Comparison of ENCODE assay signal across 8 cellular contexts in genomic region chr22:35312198-35313059, GRCh38. TPM values are rescaled to one million over a fixed set of nuclear protein-coding genes. Genes with fewer than 3 reads are reported as not detected.
DNase-seq lines count a peak whose midpoint lies in the region; ATAC-seq and TF ChIP-seq lines count a peak whose summit lies in the region.

No MANE protein-coding gene starts in this region.

- H3K9me3 Mint-ChIP-seq in CD8-positive, alpha-beta memory T cell: no peaks in the 10 kb centered on the region

- H3K4me3 ChIP-seq in breast epithelium (no peak overlapping the region), mucosa of descending colon (no peak overlapping the region)
- H3K4me3 ChIP-seq in CD8-positive, alpha-beta memory T cell (ENCODE audit: low read length): no peak overlapping the region

- no peak for TF ChIP-seq CTCF in breast epithelium (IDR thresholded peaks at IDR 0.05)
- no peak for TF ChIP-seq CTCF in mucosa of descending colon (IDR thresholded peaks at IDR 0.05)

- POLR2A ChIA-PET in CD8-positive, alpha-beta memory T cell (lab: Charles Lee): interaction anchor here (1.6 kb wide), 1 partner anchor 13 kb away, joined by 9 read pairs; the partner anchor contains the start of gene TOM1

- H3K27ac Mint-ChIP-seq in CD8-positive, alpha-beta memory T cell: peak overlapping the region in 4 of 8 donors; percentile 15 to 83 (median 42)

- no peaks in the 10 kb centered on the region for H3K27me3 ChIP-seq in breast epithelium
- no peaks in the 10 kb centered on the region for H3K27me3 ChIP-seq in CD8-positive, alpha-beta memory T cell (ENCODE audit: insufficient read depth, low read length, poor library complexity, severe bottlenecking)

- CTCF ChIA-PET in CD8-positive, alpha-beta memory T cell (lab: Charles Lee): no interaction called here

- peak overlapping the region in 3 of 7 donors; percentile 8 to 46 (median 18) for H3K4me3 Mint-ChIP-seq in CD8-positive, alpha-beta memory T cell

- no peak for TF ChIP-seq POLR2A in breast epithelium (IDR thresholded peaks at IDR 0.05)

- intact Hi-C loops in breast epithelium (cut with DNase I; ENCODE audit: low total_unique reads): no loop called here
- intact Hi-C loops in mucosa of descending colon (cut with DNase I, micrococcal nuclease): no loop called here

- H3K36me3 ChIP-seq in breast epithelium (no peaks in the 10 kb centered on the region), mucosa of descending colon (ENCODE audit: low read depth) (no peaks in the 10 kb centered on the region)
- no peaks in the 10 kb centered on the region for H3K36me3 ChIP-seq in CD8-positive, alpha-beta memory T cell (ENCODE audit: insufficient read depth, low read length)

- ATAC-seq in mucosa of descending colon (peak; percentile 78), GM18511 (IDR thresholded peaks at IDR 0.05; ENCODE audit: unreplicated experiment) (no peak), HG02885 (IDR thresholded peaks at IDR 0.05; ENCODE audit: poor library complexity, unreplicated experiment) (no peak)

- H3K4me1 Mint-ChIP-seq in CD8-positive, alpha-beta memory T cell: peaks cover 54 to 80% (median 76%) of the 10 kb centered on the region in 3 donors

- no peaks in the 10 kb centered on the region for H3K9me3 ChIP-seq in breast epithelium
- no peaks in the 10 kb centered on the region for H3K9me3 ChIP-seq in mucosa of descending colon
- H3K9me3 ChIP-seq in CD8-positive, alpha-beta memory T cell (ENCODE audit: low read length): no peaks in the 10 kb centered on the region

- peak overlapping the region; percentile 72 to 80 for H3K27ac ChIP-seq in breast epithelium
- no peak overlapping the region for H3K27ac ChIP-seq in CD8-positive, alpha-beta memory T cell (ENCODE audit: low read depth, low read length)

- H3K27me3 Mint-ChIP-seq in CD8-positive, alpha-beta memory T cell: no peaks in the 10 kb centered on the region

- peaks cover 0 to 44% (median 3%) of the 10 kb centered on the region in 3 donors for H3K36me3 Mint-ChIP-seq in CD8-positive, alpha-beta memory T cell

- peak; percentile 81 for DNase-seq in AG20443 (ENCODE audit: low spot score)
- peak; percentile 69 for DNase-seq in LHCN-M2 (ENCODE audit: low read depth)
- no peak for DNase-seq in breast epithelium (ENCODE audit: low spot score in 2 of 2)
- peak in 1 of 3 donors; percentile 51 for DNase-seq in mucosa of descending colon
- no peak for DNase-seq in CD8-positive, alpha-beta memory T cell
- no peak for DNase-seq in NCI-H2171 (lab: John Stamatoyannopoulos, UW)

- H3K4me1 ChIP-seq in breast epithelium (peaks cover 8 to 39% of the 10 kb centered on the region in 2 donors), mucosa of descending colon (ENCODE audit: low read depth) (peaks cover 51% of the 10 kb centered on the region)
- peaks cover 41% of the 10 kb centered on the region for H3K4me1 ChIP-seq in CD8-positive, alpha-beta memory T cell (ENCODE audit: insufficient read depth, low read length)

RNA-seq across cellular contexts. Expression of gene TOM1, which starts 12.7 kb away (rescaled TPM):
- total RNA-seq in LHCN-M2 (2014; rRNA removed) (33.8 and 50.3 TPM in 2 replicates), breast epithelium (100 to 1,000 TPM in 2 of 3 donors, 10 to 100 TPM in 1; 85.6 to 106 (median 105) TPM), mucosa of descending colon (10 to 100 TPM; 59.8 to 74.7 (median 60.2) TPM)
- polyA plus RNA-seq in LHCN-M2 (2012): 45.5 TPM
- 10 to 100 TPM; 15.1 to 17.0 TPM for total RNA-seq in CD8-positive, alpha-beta memory T cell
- polyA plus RNA-seq in CD8-positive, alpha-beta memory T cell: 34.5 TPM

RNA-seq across cellular contexts. Expression of gene HMGXB4, which starts 55.1 kb away (rescaled TPM):
- total RNA-seq in LHCN-M2 (2014; rRNA removed) (14.1 and 17.8 TPM in 2 replicates), breast epithelium (10 to 100 TPM; 12.8 to 28.5 (median 26.2) TPM), mucosa of descending colon (10 to 100 TPM; 18.1 to 21.7 (median 21.6) TPM)
- polyA plus RNA-seq in LHCN-M2 (2012): 10.0 TPM
- 10 to 100 TPM; 35.4 to 35.9 TPM for total RNA-seq in CD8-positive, alpha-beta memory T cell
- 13.7 TPM for polyA plus RNA-seq in CD8-positive, alpha-beta memory T cell

Comparison
In these comparisons a context has a peak if more than half of its experiments do, and no peak if none do; other contexts are left out.
1. DNase-seq: peak in AG20443 (single experiment) and LHCN-M2 (single experiment); none in breast epithelium (0 of 2), CD8-positive, alpha-beta memory T cell (0 of 5) and NCI-H2171 (single experiment).